In the genomic region with DNA sequence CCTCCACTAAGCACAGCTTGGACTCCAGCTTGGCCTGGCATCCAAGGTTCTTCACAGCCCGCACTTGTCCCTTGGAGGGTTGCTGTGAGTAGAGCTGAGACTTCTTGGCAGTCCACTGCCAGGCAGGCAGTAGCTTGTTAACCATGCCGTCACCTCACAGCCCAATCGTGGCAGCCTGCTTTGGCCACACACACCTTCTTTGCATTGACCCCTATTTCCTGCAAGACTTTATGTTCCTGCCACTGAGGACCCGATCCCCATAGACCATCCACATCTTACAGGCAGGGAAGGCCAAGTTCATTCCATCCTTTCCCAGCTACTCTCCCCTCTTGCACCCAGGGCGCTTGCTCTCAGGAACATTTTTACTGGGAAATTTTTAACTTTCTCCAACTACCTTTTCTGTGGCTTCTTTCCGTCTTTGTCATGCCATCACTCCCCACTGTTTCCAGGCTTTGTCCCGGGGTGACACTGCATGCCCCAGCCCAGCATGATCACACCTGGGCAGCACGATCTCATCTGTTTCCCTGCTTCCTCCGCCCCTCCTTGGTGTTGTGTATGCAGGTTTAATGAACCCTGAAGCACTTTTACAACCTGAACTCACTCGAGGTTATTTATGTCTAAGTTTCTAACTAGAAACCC, we compare ENCODE assay signal across 9 cellular contexts. TPM values are rescaled to one million over a fixed set of nuclear protein-coding genes. Genes with fewer than 3 reads are reported as not detected.
DNase-seq lines count a peak whose midpoint lies in the region; ATAC-seq and TF ChIP-seq lines count a peak whose summit lies in the region.
"Had no signal": no experiment of that assay in that cellular context is flagged by ENCODE, and none has a peak within 500 bp of the region (broad histone marks: within the 10 kb centered on the region; RNA-seq: fewer than 3 reads in every experiment).

No MANE protein-coding gene starts in this region.

- ATAC-seq in lung (ENCODE audit: insufficient read depth, low FRiP score), result no peak
- ATAC-seq in HG03460 (IDR thresholded peaks at IDR 0.05; ENCODE audit: unreplicated experiment), result no peak
- ATAC-seq in GM21786 (IDR thresholded peaks at IDR 0.05; ENCODE audit: unreplicated experiment), result no peak
- ATAC-seq in GM19455 (IDR thresholded peaks at IDR 0.05; ENCODE audit: unreplicated experiment), result no peak

- H3K27ac Mint-ChIP-seq in activated naive CD8-positive, alpha-beta T cell treated with anti-CD3 and anti-CD28 coated beads for 36 hours, result peak overlapping the region; percentile 88

- H3K4me3 ChIP-seq in lung (no peak overlapping the region), brain microvascular endothelial cell (ENCODE audit: low read depth, low read length) (no peak overlapping the region)

- DNase-seq in stimulated activated CD4-positive, alpha-beta T cell treated with anti-CD3 and anti-CD28 coated beads, Interleukin-15, amount 100 ng/mL, for 24 hours, result peak; percentile 28
- DNase-seq in stimulated activated CD4-positive, alpha-beta T cell treated with anti-CD3 and anti-CD28 coated beads, Interleukin-2, amount 100 ng/mL, for 48 hours, result no peak
- no peak for DNase-seq in activated naive CD8-positive, alpha-beta T cell treated with anti-CD3 and anti-CD28 coated beads for 36 hours
- DNase-seq in lung (ENCODE audit: low spot score) (no peak), brain microvascular endothelial cell (no peak)
- DNase-seq: small intestine had no signal

- H3K9me3 Mint-ChIP-seq in activated naive CD8-positive, alpha-beta T cell treated with anti-CD3 and anti-CD28 coated beads for 36 hours, result no peaks in the 10 kb centered on the region

- no peaks in the 10 kb centered on the region for H3K9me3 ChIP-seq in lung (ENCODE audit: control insufficient read depth in 2 of 2, insufficient read depth in 1 of 2, low read length in 1 of 2)

- peaks cover 41% of the 10 kb centered on the region for H3K36me3 Mint-ChIP-seq in activated naive CD8-positive, alpha-beta T cell treated with anti-CD3 and anti-CD28 coated beads for 36 hours

- peak overlapping the region; percentile 9 to 23 for H3K27ac ChIP-seq in lung (ENCODE audit: low read depth in 1 of 2, low read length in 1 of 2)
- H3K27ac ChIP-seq in brain microvascular endothelial cell, result no peak overlapping the region

- H3K27me3 Mint-ChIP-seq in activated naive CD8-positive, alpha-beta T cell treated with anti-CD3 and anti-CD28 coated beads for 36 hours, result no peaks in the 10 kb centered on the region

- TF ChIP-seq CTCF in lung (IDR thresholded peaks at IDR 0.05; ENCODE audit: control extremely low read depth, extremely low read depth), result no peak
- TF ChIP-seq CTCF in brain microvascular endothelial cell (IDR thresholded peaks at IDR 0.05; ENCODE audit: low read depth, low read length, missing control alignments), result no peak

- peaks cover 4 to 12% of the 10 kb centered on the region in 2 donors for H3K4me1 ChIP-seq in lung (ENCODE audit: control insufficient read depth in 2 of 2, insufficient read depth in 2 of 2, low read length in 2 of 2)

- in situ Hi-C loops in brain microvascular endothelial cell (cut with HindIII; ENCODE audit: low pct_ligation_motif_present, low sequenced_read_pairs), result no loop called here

- WGBS in lung, 2 donors, result 71 to 78% methylated on average over 10 of the region's 10 CpGs

- peaks cover 33 to 49% of the 10 kb centered on the region in 2 donors for H3K36me3 ChIP-seq in lung (ENCODE audit: control insufficient read depth in 2 of 2, insufficient read depth in 2 of 2, low read length in 2 of 2)
- peaks cover 51% of the 10 kb centered on the region for H3K36me3 ChIP-seq in brain microvascular endothelial cell (replicated peaks)

- H3K4me3 Mint-ChIP-seq in activated naive CD8-positive, alpha-beta T cell treated with anti-CD3 and anti-CD28 coated beads for 36 hours, result peak overlapping the region; percentile 54

- no peaks in the 10 kb centered on the region for H3K27me3 ChIP-seq in lung (ENCODE audit: control insufficient read depth, insufficient read depth)
- H3K27me3 ChIP-seq in brain microvascular endothelial cell (replicated peaks), result no peaks in the 10 kb centered on the region

- peaks cover 66% of the 10 kb centered on the region for H3K4me1 Mint-ChIP-seq in activated naive CD8-positive, alpha-beta T cell treated with anti-CD3 and anti-CD28 coated beads for 36 hours

RNA-seq across cellular contexts. Expression of gene PYGM, which starts 2.6 kb away (rescaled TPM):
- 1 to 10 TPM; 1.6 to 1.8 TPM for total RNA-seq in activated naive CD8-positive, alpha-beta T cell treated with anti-CD3 and anti-CD28 coated beads for 36 hours
- 1 to 10 TPM; 3.7 to 3.8 TPM for total RNA-seq in lung
- polyA plus RNA-seq in lung, result 1 to 10 TPM; 1.2 TPM

RNA-seq across cellular contexts. Expression of gene SF1, which starts 15.9 kb away (rescaled TPM):
- 100 to 1,000 TPM; 453 to 463 TPM for total RNA-seq in activated naive CD8-positive, alpha-beta T cell treated with anti-CD3 and anti-CD28 coated beads for 36 hours
- 100 to 1,000 TPM; 196 to 213 TPM for total RNA-seq in lung
- 10 to 100 TPM; 76.2 to 97.8 TPM for polyA plus RNA-seq in lung

RNA-seq across cellular contexts. Expression of gene RASGRP2, which starts 18.5 kb away (rescaled TPM):
- total RNA-seq in activated naive CD8-positive, alpha-beta T cell treated with anti-CD3 and anti-CD28 coated beads for 36 hours, result 1 to 10 TPM; 3.5 to 4.6 TPM
- total RNA-seq in lung, result 10 to 100 TPM; 20.0 to 39.3 TPM
- 10 to 100 TPM; 22.2 to 46.4 TPM for polyA plus RNA-seq in lung

RNA-seq across cellular contexts. Expression of gene NRXN2, which starts 39.4 kb away (rescaled TPM):
- total RNA-seq in activated naive CD8-positive, alpha-beta T cell treated with anti-CD3 and anti-CD28 coated beads for 36 hours, result under 1 TPM; 0.20 to 0.58 TPM
- total RNA-seq in lung, result 1 to 10 TPM; 1.7 to 6.6 TPM
- under 1 TPM; 0.39 to 0.56 TPM for polyA plus RNA-seq in lung

RNA-seq across cellular contexts. Expression of gene MAP4K2, which starts 40.6 kb away (rescaled TPM):
- 10 to 100 TPM; 60.4 to 63.8 TPM for total RNA-seq in activated naive CD8-positive, alpha-beta T cell treated with anti-CD3 and anti-CD28 coated beads for 36 hours
- 10 to 100 TPM; 23.3 to 41.8 TPM for total RNA-seq in lung
- 10 to 100 TPM; 15.0 to 24.3 TPM for polyA plus RNA-seq in lung
